In genomic region chr7:109009636-109010035, GRCh38 we compare ENCODE assay signal across 33 cellular contexts.
"Had no signal": no experiment of that assay in that cellular context is flagged by ENCODE, and none has a peak within 500 bp of the region (broad histone marks: within the 10 kb centered on the region; RNA-seq: fewer than 3 reads in every experiment).

No MANE protein-coding gene starts in this region.

- H3K79me2 ChIP-seq: parathyroid adenoma had no signal

- H3K4me3 ChIP-seq: ascending aorta, coronary artery, dorsolateral prefrontal cortex, gastrocnemius medialis, psoas muscle, stomach, thyroid gland had no signal

- H3K9me3 Mint-ChIP-seq: activated naive CD8-positive, alpha-beta T cell treated with anti-CD3 and anti-CD28 coated beads, Interleukin-2, amount 10 ng/mL, durations not matched to agents 7 days and 5 days; mesothelial cell of epicardium; nephron progenitor cell; stimulated activated naive B cell treated with anti-CD40 and anti-IgM and Interleukin-4, amounts not matched to agents 10 μg/mL and 1 μg/mL and 100 μg/mL, for 72 hours had no signal

- H3K4me1 Mint-ChIP-seq: activated CD4-positive, alpha-beta T cell treated with anti-CD3 and anti-CD28 coated beads, Interleukin-2, amount 10 ng/mL, durations not matched to agents 24 days and 14 days; activated naive CD4-positive, alpha-beta T cell treated with anti-CD3 and anti-CD28 coated beads, Interleukin-2, amount 10 ng/mL, durations not matched to agents 7 days and 5 days; activated naive CD8-positive, alpha-beta T cell treated with anti-CD3 and anti-CD28 coated beads, Interleukin-2, amount 10 ng/mL, durations not matched to agents 7 days and 5 days; brain; naive B cell; nephron progenitor cell; stimulated activated naive B cell treated with anti-CD40 and anti-IgM and Interleukin-4, amounts not matched to agents 10 μg/mL and 1 μg/mL and 100 μg/mL, for 72 hours had no signal

- H3K4me1 ChIP-seq: ascending aorta, gastrocnemius medialis, parathyroid adenoma, psoas muscle, stomach, thyroid gland had no signal

- DNase-seq: activated CD4-positive, alpha-beta memory T cell treated with anti-CD3 and anti-CD28 coated beads for 36 hours; activated CD4-positive, alpha-beta T cell treated with anti-CD3 and anti-CD28 coated beads, Interleukin-2, amount 10 ng/mL, durations not matched to agents 24 days and 14 days; activated CD4-positive, CD25-positive, alpha-beta regulatory T cell treated with anti-CD3 and anti-CD28 coated beads, Interleukin-2, amount 50 U/mL, for 72 hours; activated CD8-positive, alpha-beta memory T cell treated with anti-CD3 and anti-CD28 coated beads, Interleukin-2, amount 50 U/mL, for 4 hours; activated effector memory CD4-positive, alpha-beta T cell treated with anti-CD3 and anti-CD28 coated beads, Interleukin-2, amount 50 U/mL, for 16 hours; activated naive CD4-positive, alpha-beta T cell treated with anti-CD3 and anti-CD28 coated beads, Interleukin-2, amount 10 ng/mL, durations not matched to agents 7 days and 5 days; activated naive CD8-positive, alpha-beta T cell treated with anti-CD3 and anti-CD28 coated beads, Interleukin-2, amount 10 ng/mL, durations not matched to agents 7 days and 5 days; activated T-cell treated with anti-CD3 and anti-CD28 coated beads, Interleukin-2, amount 50 U/mL, for 1 hour; dorsolateral prefrontal cortex; effector memory CD4-positive, alpha-beta T cell; erythroblast; gastrocnemius medialis; glutamatergic neuron; kidney; left colon; mammary epithelial cell; naive B cell; nephron progenitor cell; nucleus accumbens; psoas muscle; stimulated activated CD4-positive, alpha-beta T cell treated with anti-CD3 and anti-CD28 coated beads, Interleukin-15, amount 100 ng/mL, for 24 hours; stimulated activated CD4-positive, alpha-beta T cell treated with anti-CD3 and anti-CD28 coated beads, Interleukin-2, amount 100 ng/mL, for 24 hours; stimulated activated naive B cell treated with anti-CD40 and anti-IgM and Interleukin-4, amounts not matched to agents 10 μg/mL and 1 μg/mL and 100 μg/mL, for 72 hours; stomach; T-helper 9 cell; thyroid gland had no signal

- H3K27ac Mint-ChIP-seq: activated CD4-positive, alpha-beta memory T cell treated with anti-CD3 and anti-CD28 coated beads for 36 hours; activated CD4-positive, alpha-beta T cell treated with anti-CD3 and anti-CD28 coated beads, Interleukin-2, amount 10 ng/mL, durations not matched to agents 24 days and 14 days; activated naive CD4-positive, alpha-beta T cell treated with anti-CD3 and anti-CD28 coated beads, Interleukin-2, amount 10 ng/mL, durations not matched to agents 7 days and 5 days; activated naive CD8-positive, alpha-beta T cell treated with anti-CD3 and anti-CD28 coated beads, Interleukin-2, amount 10 ng/mL, durations not matched to agents 7 days and 5 days; activated T-helper 1 cell treated with anti-CD3 and anti-CD28 coated beads, Interleukin-12 subunit alpha, Interleukin-12 subunit beta, Interleukin-2, Interleukin-4 antibody, amounts not matched to agents 30 ng/mL and 10 ng/mL and 1 ng/mL, durations not matched to agents 14 hours and 24 hours and 36 hours; brain; mesothelial cell of epicardium; naive B cell; nephron progenitor cell; stimulated activated naive B cell treated with anti-CD40 and anti-IgM and Interleukin-4, amounts not matched to agents 10 μg/mL and 1 μg/mL and 100 μg/mL, for 72 hours; T-helper 1 cell treated with Interleukin-12 subunit alpha and Interleukin-12 subunit beta and Interleukin-4 antibody, amounts not matched to agents 30 μg/mL and 1 μg/mL, for 36 hours had no signal

- H3K27ac ChIP-seq: ascending aorta, coronary artery, dorsolateral prefrontal cortex, gastrocnemius medialis, parathyroid adenoma, psoas muscle, stomach, thyroid gland had no signal

- H3K27me3 Mint-ChIP-seq: activated CD4-positive, alpha-beta memory T cell treated with anti-CD3 and anti-CD28 coated beads for 36 hours; activated CD4-positive, alpha-beta T cell treated with anti-CD3 and anti-CD28 coated beads, Interleukin-2, amount 10 ng/mL, durations not matched to agents 24 days and 14 days; activated naive CD4-positive, alpha-beta T cell treated with anti-CD3 and anti-CD28 coated beads, Interleukin-2, amount 10 ng/mL, durations not matched to agents 7 days and 5 days; activated naive CD8-positive, alpha-beta T cell treated with anti-CD3 and anti-CD28 coated beads, Interleukin-2, amount 10 ng/mL, durations not matched to agents 7 days and 5 days; naive B cell; stimulated activated naive B cell treated with anti-CD40 and anti-IgM and Interleukin-4, amounts not matched to agents 10 μg/mL and 1 μg/mL and 100 μg/mL, for 72 hours had no signal

- H2AFZ ChIP-seq: parathyroid adenoma had no signal

- H3K36me3 ChIP-seq: ascending aorta, gastrocnemius medialis, stomach, thyroid gland had no signal

- ATAC-seq: gastrocnemius medialis; left colon; psoas muscle; stimulated activated naive B cell treated with anti-CD40 and anti-IgM and Interleukin-4, amounts not matched to agents 10 μg/mL and 1 μg/mL and 100 μg/mL, for 72 hours had no signal

- H3K4me3 Mint-ChIP-seq: activated CD4-positive, alpha-beta memory T cell treated with anti-CD3 and anti-CD28 coated beads for 36 hours; activated CD4-positive, alpha-beta T cell treated with anti-CD3 and anti-CD28 coated beads, Interleukin-2, amount 10 ng/mL, durations not matched to agents 24 days and 14 days; activated naive CD4-positive, alpha-beta T cell treated with anti-CD3 and anti-CD28 coated beads, Interleukin-2, amount 10 ng/mL, durations not matched to agents 7 days and 5 days; activated naive CD8-positive, alpha-beta T cell treated with anti-CD3 and anti-CD28 coated beads, Interleukin-2, amount 10 ng/mL, durations not matched to agents 7 days and 5 days; activated T-helper 1 cell treated with anti-CD3 and anti-CD28 coated beads, Interleukin-12 subunit alpha, Interleukin-12 subunit beta, Interleukin-2, Interleukin-4 antibody, amounts not matched to agents 30 ng/mL and 10 ng/mL and 1 ng/mL, durations not matched to agents 14 hours and 24 hours and 36 hours; brain; mesothelial cell of epicardium; naive B cell; nephron progenitor cell; stimulated activated naive B cell treated with anti-CD40 and anti-IgM and Interleukin-4, amounts not matched to agents 10 μg/mL and 1 μg/mL and 100 μg/mL, for 72 hours; T-helper 1 cell treated with Interleukin-12 subunit alpha and Interleukin-12 subunit beta and Interleukin-4 antibody, amounts not matched to agents 30 μg/mL and 1 μg/mL, for 36 hours had no signal

- H3K27me3 ChIP-seq: ascending aorta, dorsolateral prefrontal cortex, gastrocnemius medialis, stomach, thyroid gland had no signal

- H3K9me3 ChIP-seq: ascending aorta, gastrocnemius medialis, psoas muscle, stomach, thyroid gland had no signal

- H3K9ac ChIP-seq: parathyroid adenoma had no signal

- H3K36me3 Mint-ChIP-seq: activated CD4-positive, alpha-beta memory T cell treated with anti-CD3 and anti-CD28 coated beads for 36 hours; activated naive CD4-positive, alpha-beta T cell treated with anti-CD3 and anti-CD28 coated beads, Interleukin-2, amount 10 ng/mL, durations not matched to agents 7 days and 5 days; activated naive CD8-positive, alpha-beta T cell treated with anti-CD3 and anti-CD28 coated beads, Interleukin-2, amount 10 ng/mL, durations not matched to agents 7 days and 5 days; brain; mesothelial cell of epicardium; naive B cell; stimulated activated naive B cell treated with anti-CD40 and anti-IgM and Interleukin-4, amounts not matched to agents 10 μg/mL and 1 μg/mL and 100 μg/mL, for 72 hours had no signal
